8 cellular contexts compared by ENCODE assay signal in genomic region chr9:137156567-137157375, GRCh38. TPM values are rescaled to one million over a fixed set of nuclear protein-coding genes. Genes with fewer than 3 reads are reported as not detected.
DNase-seq lines count a peak whose midpoint lies in the region; ATAC-seq and TF ChIP-seq lines count a peak whose summit lies in the region.

No MANE protein-coding gene starts in this region.

- H3K9me3 ChIP-seq in mammary epithelial cell (replicated peaks; ENCODE audit: insufficient read depth, low read length), result no peaks in the 10 kb centered on the region
- H3K9me3 ChIP-seq in thymus (ENCODE audit: control insufficient read depth), result no peaks in the 10 kb centered on the region

- no peaks in the 10 kb centered on the region for H3K9me3 Mint-ChIP-seq in naive B cell

- H3K4me1 ChIP-seq in mammary epithelial cell (ENCODE audit: insufficient read depth, low read length) (peaks cover 4% of the 10 kb centered on the region), thymus (ENCODE audit: control insufficient read depth, insufficient read depth, low read length) (peaks cover 3% of the 10 kb centered on the region)

- CTCF ChIA-PET in mammary epithelial cell (lab: Charles Lee; ENCODE audit: low non-redundant PET), result no interaction called here

- no peak overlapping the region for H3K9ac ChIP-seq in mammary epithelial cell (ENCODE audit: insufficient read depth, low read length)

- dilution Hi-C loops in mammary epithelial cell (cut with HindIII; ENCODE audit: low sequenced_read_pairs), result loop anchor here (5.0 kb wide), 2 partner anchors 54 to 129 kb away; partner anchors contain the start of gene ABCA2

- H3K27me3 ChIP-seq in mammary epithelial cell (ENCODE audit: insufficient read depth, low read length) (peaks cover 12% of the 10 kb centered on the region), thymus (ENCODE audit: control insufficient read depth, insufficient read depth) (peaks cover 30% of the 10 kb centered on the region)

- H3K27ac ChIP-seq in mammary epithelial cell (ENCODE audit: insufficient read depth, low read depth, low read length) (no peak overlapping the region), thymus (ENCODE audit: low read depth) (no peak overlapping the region)

- ATAC-seq in naive B cell (ENCODE audit: low read depth in 2 of 2) (peak; percentile 67), HG03457 (IDR thresholded peaks at IDR 0.05; ENCODE audit: unreplicated experiment) (no peak)

- peaks cover 30 to 65% (median 33%) of the 10 kb centered on the region in 3 donors for H3K27me3 Mint-ChIP-seq in naive B cell

- H4K20me1 ChIP-seq in mammary epithelial cell (ENCODE audit: insufficient read depth, low read length), result no peaks in the 10 kb centered on the region

- TF ChIP-seq CTCF in GM13976 (IDR thresholded peaks at IDR 0.05; ENCODE audit: borderline replicate concordance, control extremely low read depth, extremely low read depth, insufficient read depth, missing control alignments) (no peak), mammary epithelial cell (conservative IDR thresholded peaks at IDR 0.05 in 1 of 2, IDR thresholded peaks at IDR 0.05 in 1 of 2; ENCODE audit: extremely low read depth in 1 of 2, insufficient read depth in 1 of 2, low read depth in 1 of 2, low read length in 2 of 2) (no peak)

- intact Hi-C loops in mammary epithelial cell (cut with micrococcal nuclease), result no loop called here

- peak; percentile 89 for DNase-seq in GM13976 (ENCODE audit: low spot score)
- peak; percentile 34 to 60 (median 43) for DNase-seq in T-helper 2 cell
- DNase-seq in mammary epithelial cell, result no peak
- peak; percentile 36 for DNase-seq in naive B cell
- DNase-seq in LoVo (ENCODE audit: low spot score), result no peak
- DNase-seq in SIG-M5 treated with dmso at 0.1 percent for 504 hours (lab: John Stamatoyannopoulos, UW; ENCODE audit: unreplicated experiment), result no peak

- peak overlapping the region; percentile 41 for H2AFZ ChIP-seq in mammary epithelial cell (ENCODE audit: low read depth, low read length)

- no peaks in the 10 kb centered on the region for H3K36me3 Mint-ChIP-seq in naive B cell

- H3K27ac Mint-ChIP-seq in naive B cell, result peak overlapping the region in 2 of 6 donors; percentile 38 to 41

- H3K36me3 ChIP-seq in mammary epithelial cell (ENCODE audit: insufficient read depth, low read length), result no peaks in the 10 kb centered on the region
- H3K36me3 ChIP-seq in thymus (ENCODE audit: control insufficient read depth, insufficient read depth), result no peaks in the 10 kb centered on the region

- peak overlapping the region; percentile 71 for H3K4me2 ChIP-seq in mammary epithelial cell (ENCODE audit: insufficient read depth, low read depth, low read length)

- 4% methylated on average over 14 of the region's 65 CpGs for WGBS in mammary epithelial cell (ENCODE audit: low coverage, missing lambda C conversion rate)
- 5% methylated on average over 65 of the region's 65 CpGs for whole genome bisulfite sequencing in thymus

- peaks cover 15 to 30% (median 18%) of the 10 kb centered on the region in 3 donors for H3K4me1 Mint-ChIP-seq in naive B cell

- no peaks in the 10 kb centered on the region for H3K79me2 ChIP-seq in mammary epithelial cell (ENCODE audit: insufficient read depth, low read length)

- H3K4me3 Mint-ChIP-seq in naive B cell, result peak overlapping the region in 6 of 8 donors; percentile 35 to 86 (median 60)

- no TSS peak for BruUV-seq in mammary epithelial cell (replicated peaks; lab: Mats Ljungman, UMichigan)

- H3K4me3 ChIP-seq in mammary epithelial cell (replicated peaks in 1 of 3; ENCODE audit: insufficient read depth in 1 of 3, low read depth in 2 of 3, low read length in 3 of 3) (no peak overlapping the region), thymus (ENCODE audit: low read length) (peak overlapping the region; percentile 26)

- in situ Hi-C loops in GM13976 (cut with MboI; ENCODE audit: low sequenced_read_pairs, unreplicated experiment) (no loop called here), mammary epithelial cell (cut with MboI; ENCODE audit: low sequenced_read_pairs in 2 of 2) (no loop called here)

RNA-seq across cellular contexts. Expression of gene LRRC26, which starts 13.1 kb away (rescaled TPM):
- under 1 TPM in 1 of 2 donors, not detected in 1; 0.17 TPM for total RNA-seq in mammary epithelial cell
- polyA plus RNA-seq in mammary epithelial cell (not detected), naive B cell (ENCODE audit: low read depth in 6 of 6) (not detected), thymus (0.05 TPM)
- not detected for polyA minus RNA-seq in mammary epithelial cell

RNA-seq across cellular contexts. Expression of gene TMEM210, which starts 15.1 kb away (rescaled TPM):
- total RNA-seq in mammary epithelial cell, result not detected
- not detected for polyA plus RNA-seq in mammary epithelial cell
- not detected for polyA minus RNA-seq in mammary epithelial cell
- polyA plus RNA-seq in naive B cell (ENCODE audit: low read depth in 6 of 6), result not detected
- 0.07 TPM for polyA plus RNA-seq in thymus

RNA-seq across cellular contexts. Expression of gene GRIN1, which starts 17.8 kb away (rescaled TPM):
- total RNA-seq in mammary epithelial cell, result under 1 TPM in 1 of 2 donors, not detected in 1; under 0.01 TPM
- polyA plus RNA-seq in mammary epithelial cell (0.02 TPM), naive B cell (ENCODE audit: low read depth in 6 of 6) (not detected), thymus (0.18 TPM)
- not detected for polyA minus RNA-seq in mammary epithelial cell

RNA-seq across cellular contexts. Expression of gene ANAPC2, which starts 31.6 kb away (rescaled TPM):
- total RNA-seq in mammary epithelial cell, result 10 to 100 TPM; 15.5 to 45.3 TPM
- polyA plus RNA-seq in mammary epithelial cell, result 16.7 TPM
- polyA minus RNA-seq in mammary epithelial cell, result 8.6 TPM
- polyA plus RNA-seq in naive B cell (ENCODE audit: low read depth in 6 of 6), result 1 to 10 TPM; 6.1 to 9.3 (median 7.5) TPM
- polyA plus RNA-seq in thymus, result 69.4 TPM

RNA-seq across cellular contexts. Expression of gene SSNA1, which starts 31.7 kb away (rescaled TPM):
- 10 to 100 TPM; 36.2 to 70.2 TPM for total RNA-seq in mammary epithelial cell
- polyA plus RNA-seq in mammary epithelial cell (88.5 TPM), naive B cell (ENCODE audit: low read depth in 6 of 6) (100 to 1,000 TPM; 112 to 145 (median 132) TPM), thymus (74.9 TPM)
- polyA minus RNA-seq in mammary epithelial cell, result 35.8 TPM

Comparison
In these comparisons a context has a peak if more than half of its experiments do, and no peak if none do; other contexts are left out.
1. DNase-seq: peak in GM13976 (single experiment), T-helper 2 cell (5 of 5) and naive B cell (single experiment); none in mammary epithelial cell (single experiment), LoVo (single experiment) and SIG-M5 treated with dmso at 0.1 percent for 504 hours (single experiment).